Comparison of ENCODE assay signal across 26 cellular contexts in the genomic region with DNA sequence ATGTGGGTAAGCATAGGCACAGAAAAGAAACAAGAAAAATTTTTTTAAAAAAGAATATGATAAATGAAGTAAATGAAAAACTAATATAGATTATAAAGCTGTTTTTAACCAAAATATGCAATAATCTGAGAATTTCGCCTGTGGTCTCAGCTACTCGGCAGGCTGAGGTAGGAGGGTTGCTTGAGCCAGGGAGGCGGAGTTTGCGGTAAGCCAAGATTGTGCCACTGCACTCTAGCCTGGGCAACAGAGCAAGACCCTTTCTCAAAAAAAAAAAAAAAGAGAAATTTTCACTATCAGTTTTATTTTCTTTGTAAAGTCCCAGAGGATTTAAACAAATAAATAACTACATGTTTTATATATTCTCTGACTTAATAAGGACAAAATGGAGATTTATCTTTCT.
"Had no signal": no experiment of that assay in that cellular context is flagged by ENCODE, and none has a peak within 500 bp of the region (broad histone marks: within the 10 kb centered on the region; RNA-seq: fewer than 3 reads in every experiment).

No MANE protein-coding gene starts in this region.

- H3K4me3 Mint-ChIP-seq: activated CD4-positive, alpha-beta memory T cell treated with anti-CD3 and anti-CD28 coated beads, Interleukin-2, amount 10 ng/mL, durations not matched to agents 7 days and 5 days; activated CD4-positive, alpha-beta T cell treated with anti-CD3 and anti-CD28 coated beads, Interleukin-2, amount 10 ng/mL, durations not matched to agents 7 days and 5 days; activated naive CD8-positive, alpha-beta T cell; activated T-cell treated with anti-CD3 and anti-CD28 coated beads, Interleukin-2, amount 50 U/mL, for 4 hours; effector memory CD8-positive, alpha-beta T cell; mesothelial cell of epicardium; naive thymus-derived CD4-positive, alpha-beta T cell; stimulated activated memory B cell treated with anti-CD40 and anti-IgM and Interleukin-4, amounts not matched to agents 10 μg/mL and 1 μg/mL and 100 μg/mL, for 72 hours; T-helper 1 cell treated with Interleukin-12 subunit alpha and Interleukin-12 subunit beta and Interleukin-4 antibody, amounts not matched to agents 30 μg/mL and 1 μg/mL, for 36 hours had no signal

- ATAC-seq: activated T-cell treated with anti-CD3 and anti-CD28 coated beads, Interleukin-2, amount 50 U/mL, for 4 hours; body of pancreas; effector memory CD8-positive, alpha-beta T cell; naive thymus-derived CD4-positive, alpha-beta T cell; stimulated activated memory B cell treated with anti-CD40 and anti-IgM and Interleukin-4, amounts not matched to agents 10 μg/mL and 1 μg/mL and 100 μg/mL, for 72 hours had no signal

- H3K27me3 Mint-ChIP-seq: activated CD4-positive, alpha-beta memory T cell treated with anti-CD3 and anti-CD28 coated beads, Interleukin-2, amount 10 ng/mL, durations not matched to agents 7 days and 5 days; activated CD4-positive, alpha-beta T cell treated with anti-CD3 and anti-CD28 coated beads, Interleukin-2, amount 10 ng/mL, durations not matched to agents 7 days and 5 days; activated naive CD8-positive, alpha-beta T cell; effector memory CD8-positive, alpha-beta T cell; naive thymus-derived CD4-positive, alpha-beta T cell; stimulated activated memory B cell treated with anti-CD40 and anti-IgM and Interleukin-4, amounts not matched to agents 10 μg/mL and 1 μg/mL and 100 μg/mL, for 72 hours had no signal

- H3K27ac ChIP-seq: body of pancreas, parathyroid adenoma, suprapubic skin, tibial artery, WERI-Rb-1 had no signal

- H2AFZ ChIP-seq: parathyroid adenoma had no signal

- H3K27ac Mint-ChIP-seq: activated CD4-positive, alpha-beta memory T cell treated with anti-CD3 and anti-CD28 coated beads, Interleukin-2, amount 10 ng/mL, durations not matched to agents 7 days and 5 days; activated CD4-positive, alpha-beta T cell treated with anti-CD3 and anti-CD28 coated beads, Interleukin-2, amount 10 ng/mL, durations not matched to agents 7 days and 5 days; activated naive CD8-positive, alpha-beta T cell; effector memory CD8-positive, alpha-beta T cell; naive thymus-derived CD4-positive, alpha-beta T cell; stimulated activated memory B cell treated with anti-CD40 and anti-IgM and Interleukin-4, amounts not matched to agents 10 μg/mL and 1 μg/mL and 100 μg/mL, for 72 hours; T-helper 1 cell treated with Interleukin-12 subunit alpha and Interleukin-12 subunit beta and Interleukin-4 antibody, amounts not matched to agents 30 μg/mL and 1 μg/mL, for 36 hours had no signal

- H3K9me3 Mint-ChIP-seq: activated CD4-positive, alpha-beta memory T cell treated with anti-CD3 and anti-CD28 coated beads, Interleukin-2, amount 10 ng/mL, durations not matched to agents 7 days and 5 days; activated CD4-positive, alpha-beta T cell treated with anti-CD3 and anti-CD28 coated beads, Interleukin-2, amount 10 ng/mL, durations not matched to agents 7 days and 5 days; activated T-cell treated with anti-CD3 and anti-CD28 coated beads, Interleukin-2, amount 50 U/mL, for 4 hours; effector memory CD8-positive, alpha-beta T cell; naive thymus-derived CD4-positive, alpha-beta T cell; T-helper 1 cell treated with Interleukin-12 subunit alpha and Interleukin-12 subunit beta and Interleukin-4 antibody, amounts not matched to agents 30 μg/mL and 1 μg/mL, for 36 hours had no signal

- DNase-seq: activated CD4-positive, alpha-beta memory T cell treated with anti-CD3 and anti-CD28 coated beads, Interleukin-2, amount 10 ng/mL, durations not matched to agents 7 days and 5 days; activated CD4-positive, alpha-beta T cell treated with anti-CD3 and anti-CD28 coated beads for 1 hour; activated CD4-positive, alpha-beta T cell treated with anti-CD3 and anti-CD28 coated beads, Interleukin-2, amount 10 ng/mL, durations not matched to agents 7 days and 5 days; activated naive CD4-positive, alpha-beta T cell treated with Interleukin-2 at 50 U/mL for 16 hours; activated T-cell treated with anti-CD3 and anti-CD28 coated beads, Interleukin-2, amount 50 U/mL, for 4 hours; body of pancreas; effector memory CD8-positive, alpha-beta T cell; hippocampal formation; left cardiac atrium; left ventricle myocardium superior; naive thymus-derived CD4-positive, alpha-beta T cell; psoas muscle; stimulated activated CD4-positive, alpha-beta T cell treated with anti-CD3 and anti-CD28 coated beads, Interleukin-1b, Interleukin-23, amount 100 ng/mL, for 48 hours; stimulated activated CD4-positive, alpha-beta T cell treated with anti-CD3 and anti-CD28 coated beads, Interleukin-4, amount 100 ng/mL, for 4 hours; stimulated activated CD8-positive, alpha-beta memory T cell treated with anti-CD3 and anti-CD28 coated beads, Interleukin-4, amount 100 ng/mL, for 48 hours; T-helper 9 cell; tibial artery; WERI-Rb-1 had no signal

- H3K79me2 ChIP-seq: parathyroid adenoma had no signal

- H3K27me3 ChIP-seq: body of pancreas, suprapubic skin, tibial artery had no signal

- H3K9ac ChIP-seq: parathyroid adenoma had no signal

- H3K4me3 ChIP-seq: body of pancreas, coronary artery, smooth muscle cell, suprapubic skin, tibial artery had no signal

- H3K9me3 ChIP-seq: body of pancreas, psoas muscle, suprapubic skin, tibial artery had no signal

- H3K4me1 ChIP-seq: body of pancreas, parathyroid adenoma, psoas muscle, suprapubic skin, tibial artery had no signal
